ENCODE assay signal across 33 cellular contexts in genomic region chr3:175057406-175057805, GRCh38.
DNase-seq lines count a peak whose midpoint lies in the region; ATAC-seq, FAIRE-seq and TF ChIP-seq lines count a peak whose summit lies in the region.
"Had no signal": no experiment of that assay in that cellular context is flagged by ENCODE, and none has a peak within 500 bp of the region (broad histone marks: within the 10 kb centered on the region; RNA-seq: fewer than 3 reads in every experiment).

No MANE protein-coding gene starts in this region.

- peaks cover 7% of the 10 kb centered on the region; the same call in 1 of the 2 replicates for H3K9me3 ChIP-seq in NT2/D1 (ENCODE audit: insufficient read depth, low read length)
- H3K9me3 ChIP-seq: Caco-2, colonic mucosa had no signal

- no peak for TF ChIP-seq CTCF in D721Med (IDR thresholded peaks at IDR 0.05; ENCODE audit: insufficient read depth, missing control alignments)
- TF ChIP-seq CTCF in brain microvascular endothelial cell (IDR thresholded peaks at IDR 0.05; ENCODE audit: low read depth, low read length, missing control alignments): no peak

- H3K9ac ChIP-seq in NT2/D1 (ENCODE audit: insufficient read length, low read depth): no peak overlapping the region

- in situ Hi-C loops in brain microvascular endothelial cell (cut with HindIII; ENCODE audit: low pct_ligation_motif_present, low sequenced_read_pairs): no loop called here

- ATAC-seq in HG03097 (IDR thresholded peaks at IDR 0.05; ENCODE audit: low FRiP score, unreplicated experiment) (no peak), HG03280 (IDR thresholded peaks at IDR 0.05; ENCODE audit: unreplicated experiment) (no peak)
- ATAC-seq: activated CD4-positive, CD25-positive, alpha-beta regulatory T cell treated with anti-CD3 and anti-CD28 coated beads, Interleukin-2, amount 50 U/mL, for 24 hours; heart left ventricle; K562; mucosa of descending colon; natural killer cell treated with Interleukin-12 subunit alpha and Interleukin-12 subunit beta and Interleukin-15 and Interleukin-18, amount 100 ng/mL, for 72 hours; right cardiac atrium; T-helper 17 cell had no signal

- no peak overlapping the region for H3K27ac ChIP-seq in brain microvascular endothelial cell
- H3K27ac ChIP-seq: colonic mucosa, heart left ventricle, RWPE1, spleen, tibial nerve had no signal

- H3K36me3 ChIP-seq in NT2/D1 (ENCODE audit: insufficient read depth, insufficient read length, low read length) (no peaks in the 10 kb centered on the region), brain microvascular endothelial cell (replicated peaks) (no peaks in the 10 kb centered on the region)
- H3K36me3 ChIP-seq: colonic mucosa, heart left ventricle, spleen, tibial nerve had no signal

- FAIRE-seq in D721Med (lab: Jason Lieb, UNC): peak; percentile 58
- FAIRE-seq: bronchial epithelial cell, GM12892, K562 had no signal

- H3K4me3 ChIP-seq in NT2/D1 (ENCODE audit: insufficient read length, low read depth) (no peak overlapping the region), brain microvascular endothelial cell (ENCODE audit: low read depth, low read length) (no peak overlapping the region)
- H3K4me3 ChIP-seq: colonic mucosa, heart left ventricle, K562, lung, mucosa of descending colon, spleen, tibial nerve had no signal

- DNase-seq in D721Med (ENCODE audit: insufficient read length, low spot score) (peak; percentile 6), NCI-H2081 (lab: John Stamatoyannopoulos, UW) (peak; percentile 12 to 70), NT2/D1 (ENCODE audit: low read depth, low spot score) (peak; percentile 6), pons (ENCODE audit: low spot score) (peak; percentile 48), brain microvascular endothelial cell (no peak), GF-D8 (lab: John Stamatoyannopoulos, UW) (no peak)
- DNase-seq: activated CD4-positive, alpha-beta memory T cell treated with anti-CD3 and anti-CD28 coated beads for 36 hours; activated CD8-positive, alpha-beta memory T cell treated with anti-CD3 and anti-CD28 coated beads, Interleukin-2, amount 50 U/mL, for 4 hours; activated naive CD4-positive, alpha-beta T cell treated with anti-CD3 and anti-CD28 coated beads, Interleukin-2, amount 50 U/mL, for 16 hours; amniotic stem cell; Caco-2; colonic mucosa; effector memory CD4-positive, alpha-beta T cell; erythroblast; heart left ventricle; mucosa of descending colon; NCI-H1105; NCI-H2029 treated with DMSO at 0.1 percent for 48 hours; NCI-H748 treated with DMSO at 0.1 percent for 48 hours; right cardiac atrium; spleen; stimulated activated CD4-positive, alpha-beta T cell treated with anti-CD3 and anti-CD28 coated beads, Interleukin-2, amount 100 ng/mL, for 48 hours; T-helper 17 cell had no signal

- H3K27me3 ChIP-seq in NT2/D1 (ENCODE audit: insufficient read depth, insufficient read length) (no peaks in the 10 kb centered on the region), brain microvascular endothelial cell (replicated peaks) (no peaks in the 10 kb centered on the region)
- H3K27me3 ChIP-seq: colonic mucosa, heart left ventricle, spleen, tibial nerve had no signal

- H3K4me1 ChIP-seq in NT2/D1 (ENCODE audit: insufficient read depth, insufficient read length): no peaks in the 10 kb centered on the region
- H3K4me1 ChIP-seq: Caco-2, colonic mucosa, heart left ventricle, spleen, tibial nerve had no signal

Comparison
In these comparisons a context has a peak if more than half of its experiments do, and no peak if none do; other contexts are left out.
1. DNase-seq: peak in D721Med (single experiment), NCI-H2081 (2 of 2), NT2/D1 (single experiment) and pons (single experiment); none in brain microvascular endothelial cell (single experiment) and GF-D8 (single experiment).